Comparison of ENCODE assay signal across 8 cellular contexts in genomic region chr4:26083987-26084386, GRCh38.
DNase-seq lines count a peak whose midpoint lies in the region; ATAC-seq, FAIRE-seq and TF ChIP-seq lines count a peak whose summit lies in the region.

No MANE protein-coding gene starts in this region.

- H3K9me3 ChIP-seq in PC-3 (ENCODE audit: low read length) (no peaks in the 10 kb centered on the region), keratinocyte (ENCODE audit: control insufficient read depth, low read depth, low read length) (no peaks in the 10 kb centered on the region)

- H3K4me3 Mint-ChIP-seq in nephron progenitor cell: no peak overlapping the region

- no peaks in the 10 kb centered on the region for H3K9me2 ChIP-seq in PC-3 (replicated peaks; ENCODE audit: low read length)

- H3K79me2 ChIP-seq in PC-3 (ENCODE audit: low read length) (no peaks in the 10 kb centered on the region), keratinocyte (ENCODE audit: control insufficient read depth, insufficient read depth, low read length) (no peaks in the 10 kb centered on the region)

- no peaks in the 10 kb centered on the region for H3K9me1 ChIP-seq in keratinocyte (ENCODE audit: control insufficient read depth, extremely low read depth, insufficient read depth, low read length)

- peak overlapping the region; percentile 62 for H3K4me2 ChIP-seq in PC-3 (ENCODE audit: low read length)
- peak overlapping the region; percentile 47 for H3K4me2 ChIP-seq in keratinocyte (ENCODE audit: control insufficient read depth, extremely low read depth, insufficient read depth, low read depth, low read length)

- no peak overlapping the region for H2AFZ ChIP-seq in PC-3 (ENCODE audit: low read length)
- H2AFZ ChIP-seq in keratinocyte (ENCODE audit: control insufficient read depth, low read length): no peak overlapping the region

- no peaks in the 10 kb centered on the region for H3K27me3 ChIP-seq in PC-3 (ENCODE audit: low read length)
- H3K27me3 ChIP-seq in keratinocyte (ENCODE audit: control insufficient read depth, extremely low read depth, insufficient read depth, low read length): no peaks in the 10 kb centered on the region

- ATAC-seq in HG02759 (IDR thresholded peaks at IDR 0.05; ENCODE audit: unreplicated experiment) (peak; percentile 75), PC-3 (peak; percentile 71), GM18873 (IDR thresholded peaks at IDR 0.05; ENCODE audit: low FRiP score, unreplicated experiment) (no peak)

- H3K36me3 ChIP-seq in PC-3 (ENCODE audit: low read depth, low read length) (no peaks in the 10 kb centered on the region), keratinocyte (ENCODE audit: control insufficient read depth in 2 of 2, extremely low read depth in 1 of 2, insufficient read depth in 2 of 2, low read length in 2 of 2) (no peaks in the 10 kb centered on the region)

- DNase-seq in activated T-cell treated with anti-CD3 and anti-CD28 coated beads, Interleukin-2, amount 50 U/mL, for 48 hours: peak; percentile 55
- no peak for DNase-seq in activated T-cell treated with anti-CD3 and anti-CD28 coated beads for 4 hours
- peak; percentile 94 for DNase-seq in PC-3
- DNase-seq in keratinocyte (ENCODE audit: low read depth, low spot score): peak; percentile 74
- DNase-seq in NCI-H128 (lab: John Stamatoyannopoulos, UW; ENCODE audit: unreplicated experiment): no peak
- DNase-seq in nephron progenitor cell: no peak

- POLR2A ChIA-PET in PC-3 (lab: Charles Lee; ENCODE audit: unreplicated experiment): interaction anchor here (0.6 kb wide), 1 partner anchor 32 kb away, joined by 3 read pairs; no protein-coding TSS in a partner anchor

- H3K4me3 ChIP-seq in PC-3 (ENCODE audit: low read length): no peak overlapping the region
- H3K4me3 ChIP-seq in keratinocyte (ENCODE audit: control insufficient read depth in 2 of 3, extremely low read depth in 1 of 3, insufficient read depth in 2 of 3, low read depth in 1 of 3, low read length in 3 of 3): no peak overlapping the region

- intact Hi-C loops in PC-3 (cut with micrococcal nuclease): loop anchor here (1.0 kb wide), 2 partner anchors 43 to 235 kb away; no protein-coding TSS in a partner anchor

- no peaks in the 10 kb centered on the region for H3K36me3 Mint-ChIP-seq in nephron progenitor cell (ENCODE audit: low read depth)

- no peaks in the 10 kb centered on the region for H3K9me3 Mint-ChIP-seq in nephron progenitor cell

- no peaks in the 10 kb centered on the region for H4K20me1 ChIP-seq in PC-3 (ENCODE audit: low read length)
- no peaks in the 10 kb centered on the region for H4K20me1 ChIP-seq in keratinocyte (ENCODE audit: control insufficient read depth, extremely low read depth, insufficient read depth, low read length)

- H3K27me3 Mint-ChIP-seq in nephron progenitor cell (ENCODE audit: low read depth, poor library complexity): peaks cover 13% of the 10 kb centered on the region

- H3K9ac ChIP-seq in PC-3 (ENCODE audit: low read length) (no peak overlapping the region), keratinocyte (ENCODE audit: control insufficient read depth, extremely low read depth, insufficient read depth, low read length) (no peak overlapping the region)

- dilution Hi-C loops in keratinocyte (cut with MboI; ENCODE audit: extremely low pct_ligation_motif_present, low sequenced_read_pairs): no loop called here

- peak overlapping the region; percentile 71 for H3K27ac ChIP-seq in PC-3 (ENCODE audit: low read length)
- no peak overlapping the region for H3K27ac ChIP-seq in keratinocyte (ENCODE audit: control insufficient read depth, insufficient read depth, low read length)

- TF ChIP-seq CTCF in PC-3 (conservative IDR thresholded peaks at IDR 0.05; ENCODE audit: low read depth, low read length) (no peak), keratinocyte (optimal IDR thresholded peaks at IDR 0.05 in 1 of 3, IDR thresholded peaks at IDR 0.05 in 1 of 3, conservative IDR thresholded peaks at IDR 0.05 in 1 of 3; ENCODE audit: extremely low read depth in 1 of 3, insufficient read depth in 2 of 3, low read length in 3 of 3) (no peak), nephron progenitor cell (IDR thresholded peaks at IDR 0.05) (no peak)

- BruUV-seq in PC-3 (replicated peaks; lab: Mats Ljungman, UMichigan): no TSS peak

- no peak overlapping the region for H3K27ac Mint-ChIP-seq in nephron progenitor cell

- H3K4me1 ChIP-seq in PC-3 (ENCODE audit: insufficient read depth, low read length) (peaks cover 53% of the 10 kb centered on the region), keratinocyte (ENCODE audit: control insufficient read depth, extremely low read depth, insufficient read depth, low read length) (peaks cover 51% of the 10 kb centered on the region)

- CTCF ChIA-PET in PC-3 (lab: Charles Lee): interaction anchor here (0.5 to 1.7 kb wide), 5 partner anchors 17 to 247 kb away, joined by 3 to 9 read pairs (median 4); no protein-coding TSS in a partner anchor

- peak; percentile 98 for FAIRE-seq in keratinocyte (lab: Jason Lieb, UNC)

- peaks cover 38% of the 10 kb centered on the region for H3K4me1 Mint-ChIP-seq in nephron progenitor cell

- H3F3A ChIP-seq in PC-3 (ENCODE audit: low read length, unreplicated experiment): no peaks in the 10 kb centered on the region

Comparison
In these comparisons a context has a peak if more than half of its experiments do, and no peak if none do; other contexts are left out.
1. DNase-seq: peak in activated T-cell treated with anti-CD3 and anti-CD28 coated beads, Interleukin-2, amount 50 U/mL, for 48 hours (2 of 2), PC-3 (single experiment) and keratinocyte (single experiment); none in activated T-cell treated with anti-CD3 and anti-CD28 coated beads for 4 hours (single experiment), NCI-H128 (single experiment) and nephron progenitor cell (single experiment).